In genomic region chr3:81302045-81302444, GRCh38 we compare ENCODE assay signal across 8 cellular contexts.
A peak's percentile ranks its signal among the peaks of the same experiment; 100 is the strongest.
DNase-seq lines count a peak whose midpoint lies in the region; ATAC-seq, FAIRE-seq and TF ChIP-seq lines count a peak whose summit lies in the region.

No MANE protein-coding gene starts in this region.

- peak; percentile 75 to 83 for TF ChIP-seq RAD21 in liver (IDR thresholded peaks at IDR 0.05)

- no peak overlapping the region for H3K27ac ChIP-seq in colonic mucosa
- no peak overlapping the region for H3K27ac ChIP-seq in liver (ENCODE audit: low read depth in 1 of 2, low read length in 2 of 2)

- H3K4me3 ChIP-seq in NT2/D1 (ENCODE audit: insufficient read length, low read depth) (no peak overlapping the region), colonic mucosa (no peak overlapping the region), liver (ENCODE audit: low read depth in 1 of 3, low read length in 3 of 3) (no peak overlapping the region)

- intact Hi-C loops in colonic mucosa (cut with DNase I), result loop anchor here (2.0 kb wide), 1 partner anchor 37 kb away; no protein-coding TSS in a partner anchor

- DNase-seq in NCI-H1417 (lab: John Stamatoyannopoulos, UW), result peak; percentile 14 to 71 (median 26)
- DNase-seq in NCI-H1417 treated with DMSO at 0.1 percent for 48 hours (lab: John Stamatoyannopoulos, UW), result no peak
- peak; percentile 7 for DNase-seq in GM19239 (ENCODE audit: insufficient read length, low spot score)
- peak; percentile 22 for DNase-seq in NT2/D1 (ENCODE audit: low read depth, low spot score)
- peak; percentile 29 for DNase-seq in colonic mucosa
- no peak for DNase-seq in DMS153 (lab: John Stamatoyannopoulos, UW)

- H3K9me3 ChIP-seq in NT2/D1 (ENCODE audit: insufficient read depth, low read length), result no peaks in the 10 kb centered on the region
- no peaks in the 10 kb centered on the region for H3K9me3 ChIP-seq in colonic mucosa
- H3K9me3 ChIP-seq in liver (ENCODE audit: control insufficient read depth in 4 of 4, low read length in 3 of 4), result no peaks in the 10 kb centered on the region

- H3K27me3 ChIP-seq in NT2/D1 (ENCODE audit: insufficient read depth, insufficient read length) (no peaks in the 10 kb centered on the region), colonic mucosa (no peaks in the 10 kb centered on the region), liver (ENCODE audit: control insufficient read depth in 4 of 4, insufficient read depth in 4 of 4, low read length in 3 of 4) (no peaks in the 10 kb centered on the region)

- FAIRE-seq in GM19239 (lab: Jason Lieb, UNC), result peak; percentile 82

- H3K36me3 ChIP-seq in NT2/D1 (ENCODE audit: insufficient read depth, insufficient read length, low read length), result no peaks in the 10 kb centered on the region
- H3K36me3 ChIP-seq in colonic mucosa, result no peaks in the 10 kb centered on the region
- no peaks in the 10 kb centered on the region for H3K36me3 ChIP-seq in liver (ENCODE audit: control insufficient read depth in 4 of 4, insufficient read depth in 3 of 4, low read depth in 1 of 4, low read length in 3 of 4)

- peak; percentile 80 for ATAC-seq in HG03280 (IDR thresholded peaks at IDR 0.05; ENCODE audit: unreplicated experiment)

- H3K9ac ChIP-seq in NT2/D1 (ENCODE audit: insufficient read length, low read depth), result no peak overlapping the region
- no peak overlapping the region for H3K9ac ChIP-seq in colonic mucosa (ENCODE audit: low read depth in 2 of 2, low read length in 2 of 2)
- no peak overlapping the region for H3K9ac ChIP-seq in liver (ENCODE audit: low read depth in 1 of 2, low read length in 2 of 2)

- 5% methylated on average over 1 of the region's 1 CpG for WGBS in liver

- H3K4me1 ChIP-seq in NT2/D1 (ENCODE audit: insufficient read depth, insufficient read length) (no peaks in the 10 kb centered on the region), colonic mucosa (no peaks in the 10 kb centered on the region), liver (ENCODE audit: control insufficient read depth in 4 of 4, insufficient read depth in 4 of 4, low read length in 3 of 4) (no peaks in the 10 kb centered on the region)

- TF ChIP-seq CTCF in colonic mucosa (IDR thresholded peaks at IDR 0.05), result peak; percentile 62
- TF ChIP-seq CTCF in liver (IDR thresholded peaks at IDR 0.05; ENCODE audit: low read depth, low read length, missing input control), result peak; percentile 62

TF ChIP-seq in liver, 16 proteins besides CTCF, POLR2A, EP300 and RAD21:
- TF ChIP-seq HNF4A (conservative IDR thresholded peaks at IDR 0.05), result no peak
- no peak for TF ChIP-seq MAX (IDR thresholded peaks at IDR 0.05)
- TF ChIP-seq ZBTB33 (IDR thresholded peaks at IDR 0.05), result no peak
- TF ChIP-seq HNF4G (IDR thresholded peaks at IDR 0.05), result no peak
- no peak for TF ChIP-seq JUND (IDR thresholded peaks at IDR 0.05)

Comparison
In these comparisons a context has a peak if more than half of its experiments do, and no peak if none do; other contexts are left out.
1. DNase-seq: peak in NCI-H1417 (3 of 3), GM19239 (single experiment), NT2/D1 (single experiment) and colonic mucosa (single experiment); none in NCI-H1417 treated with DMSO at 0.1 percent for 48 hours (single experiment) and DMS153 (single experiment).